In genomic region chr5:124444147-124444775, GRCh38 we compare ENCODE assay signal across 11 cellular contexts.
A peak's percentile ranks its signal among the peaks of the same experiment; 100 is the strongest.
DNase-seq lines count a peak whose midpoint lies in the region; ATAC-seq and TF ChIP-seq lines count a peak whose summit lies in the region.
"Had no signal": no experiment of that assay in that cellular context is flagged by ENCODE, and none has a peak within 500 bp of the region (broad histone marks: within the 10 kb centered on the region; RNA-seq: fewer than 3 reads in every experiment).

No MANE protein-coding gene starts in this region.

- intact Hi-C loops in right cardiac atrium (cut with DNase I) = no loop called here

- no peak for TF ChIP-seq EP300 in tibial nerve (IDR thresholded peaks at IDR 0.05)

- H3K4me1 ChIP-seq in right cardiac atrium (ENCODE audit: control insufficient read depth, insufficient read depth, low read length) = no peaks in the 10 kb centered on the region
- H3K4me1 ChIP-seq in tibial nerve = no peaks in the 10 kb centered on the region

- H3K27me3 ChIP-seq in right cardiac atrium (ENCODE audit: control insufficient read depth, insufficient read depth) = no peaks in the 10 kb centered on the region
- no peaks in the 10 kb centered on the region for H3K27me3 ChIP-seq in tibial nerve

- no peaks in the 10 kb centered on the region for H3K36me3 ChIP-seq in tibial nerve

- DNase-seq in right cardiac atrium (no peak), SHP77 treated with DMSO at 0.1 percent for 48 hours (lab: John Stamatoyannopoulos, UW) (no peak), tibial nerve (ENCODE audit: low spot score in 2 of 2) (no peak), NCI-H748 (lab: John Stamatoyannopoulos, UW; ENCODE audit: unreplicated experiment) (no peak)
- no peak for DNase-seq in stimulated activated CD4-positive, alpha-beta T cell treated with anti-CD3 and anti-CD28 coated beads, Interleukin-12 subunit alpha, Interleukin-12 subunit beta, amount 100 ng/mL, for 4 hours
- DNase-seq: kidney; NCI-H69; stimulated activated CD8-positive, alpha-beta memory T cell treated with anti-CD3 and anti-CD28 coated beads, Interleukin-4, amount 100 ng/mL, for 48 hours had no signal

- H3K27ac ChIP-seq in right cardiac atrium (ENCODE audit: low read length) (peak overlapping the region; percentile 95), tibial nerve (no peak overlapping the region)

- 72% methylated on average over 4 of the region's 4 CpGs for WGBS in right cardiac atrium
- 92 to 96% methylated on average over 4 of the region's 4 CpGs for WGBS in tibial nerve, 2 donors

- no peak overlapping the region for H3K4me3 ChIP-seq in right cardiac atrium (ENCODE audit: low read length)
- no peak overlapping the region for H3K4me3 ChIP-seq in tibial nerve

- no peak for TF ChIP-seq CTCF in tibial nerve (IDR thresholded peaks at IDR 0.05)

- peak; percentile 99 for ATAC-seq in GM18867 (IDR thresholded peaks at IDR 0.05; ENCODE audit: unreplicated experiment)
- peak; percentile 100 for ATAC-seq in GM21528 (IDR thresholded peaks at IDR 0.05; ENCODE audit: low FRiP score, unreplicated experiment)
- peak; percentile 100 for ATAC-seq in HG03159 (IDR thresholded peaks at IDR 0.05; ENCODE audit: unreplicated experiment)
- peak; percentile 93 to 95 for ATAC-seq in right cardiac atrium

- H3K9me3 ChIP-seq in right cardiac atrium (ENCODE audit: control insufficient read depth, low read length) (no peaks in the 10 kb centered on the region), tibial nerve (no peaks in the 10 kb centered on the region)

- no peak for TF ChIP-seq POLR2A in tibial nerve (IDR thresholded peaks at IDR 0.05)
